Comparison of ENCODE assay signal across 29 cellular contexts in genomic region chr4:133245226-133245625, GRCh38.
"Had no signal": no experiment of that assay in that cellular context is flagged by ENCODE, and none has a peak within 500 bp of the region (broad histone marks: within the 10 kb centered on the region; RNA-seq: fewer than 3 reads in every experiment).

No MANE protein-coding gene starts in this region.

- DNase-seq: hippocampal formation; left ventricle myocardium inferior; mesendoderm; naive B cell; natural killer cell; nephron progenitor cell; occipital lobe; retina; right cardiac atrium; stimulated activated CD4-positive, alpha-beta T cell treated with anti-CD3 and anti-CD28 coated beads, Interleukin-12 subunit alpha, Interleukin-12 subunit beta, amount 100 ng/mL, for 4 hours; stimulated activated CD4-positive, alpha-beta T cell treated with anti-CD3 and anti-CD28 coated beads, Interleukin-15, amount 100 ng/mL, for 24 hours; stimulated activated CD4-positive, alpha-beta T cell treated with anti-CD3 and anti-CD28 coated beads, Interleukin-2, amount 100 ng/mL, for 24 hours; stimulated activated CD4-positive, alpha-beta T cell treated with anti-CD3 and anti-CD28 coated beads, Interleukin-4, amount 100 ng/mL, for 1 hour; stimulated activated naive B cell treated with anti-CD40 and anti-IgM and Interleukin-4, amounts not matched to agents 10 μg/mL and 1 μg/mL and 100 μg/mL, for 72 hours; stimulated activated naive CD8-positive, alpha-beta T cell treated with anti-CD3 and anti-CD28 coated beads, Interleukin-15, Interleukin-2, amounts not matched to agents 100 U/mL and 50 U/mL, for 24 hours; stomach; testis; thyroid gland; transverse colon; upper lobe of left lung had no signal

- H3K4me3 Mint-ChIP-seq: mesothelial cell of epicardium; naive B cell; natural killer cell; nephron progenitor cell; neural progenitor cell; stimulated activated naive B cell treated with anti-CD40 and anti-IgM and Interleukin-4, amounts not matched to agents 10 μg/mL and 1 μg/mL and 100 μg/mL, for 72 hours had no signal

- H3K4me1 Mint-ChIP-seq: mesothelial cell of epicardium; naive B cell; natural killer cell; nephron progenitor cell; neural progenitor cell; stimulated activated naive B cell treated with anti-CD40 and anti-IgM and Interleukin-4, amounts not matched to agents 10 μg/mL and 1 μg/mL and 100 μg/mL, for 72 hours had no signal

- H3K4me3 ChIP-seq: left ventricle myocardium inferior, lung, neural progenitor cell, skin epidermis, stomach, testis, thyroid gland, transverse colon, upper lobe of left lung, vagina had no signal

- H3K4me2 ChIP-seq: neural progenitor cell had no signal

- H3K36me3 ChIP-seq: left ventricle myocardium inferior, neural progenitor cell, neutrophil, stomach, thyroid gland, transverse colon, upper lobe of left lung, vagina had no signal

- H3K4me1 ChIP-seq: left ventricle myocardium inferior, neural progenitor cell, stomach, testis, thyroid gland, transverse colon, upper lobe of left lung, vagina had no signal

- H2AFZ ChIP-seq: neural progenitor cell had no signal

- H3K27ac ChIP-seq: left ventricle myocardium inferior, neural progenitor cell, neutrophil, skin epidermis, stomach, testis, thyroid gland, transverse colon, upper lobe of left lung, vagina had no signal

- H3K9ac ChIP-seq: neural progenitor cell had no signal

- H3K36me3 Mint-ChIP-seq: mesothelial cell of epicardium; naive B cell; natural killer cell; neural progenitor cell; stimulated activated naive B cell treated with anti-CD40 and anti-IgM and Interleukin-4, amounts not matched to agents 10 μg/mL and 1 μg/mL and 100 μg/mL, for 72 hours had no signal

- H3K27me3 ChIP-seq: neural progenitor cell, neutrophil, stomach, testis, thyroid gland, transverse colon, upper lobe of left lung, vagina had no signal

- FAIRE-seq: islet of Langerhans had no signal

- H3K9me3 ChIP-seq: left ventricle myocardium inferior, neutrophil, stomach, testis, thyroid gland, transverse colon, upper lobe of left lung, vagina had no signal

- ATAC-seq: natural killer cell; right cardiac atrium; sciatic nerve; stimulated activated naive B cell treated with anti-CD40 and anti-IgM and Interleukin-4, amounts not matched to agents 10 μg/mL and 1 μg/mL and 100 μg/mL, for 72 hours; stimulated activated naive CD8-positive, alpha-beta T cell treated with anti-CD3 and anti-CD28 coated beads, Interleukin-15, Interleukin-2, amounts not matched to agents 100 U/mL and 50 U/mL, for 24 hours had no signal

- H3K27me3 Mint-ChIP-seq: naive B cell; progenitor cell of endocrine pancreas; stimulated activated naive B cell treated with anti-CD40 and anti-IgM and Interleukin-4, amounts not matched to agents 10 μg/mL and 1 μg/mL and 100 μg/mL, for 72 hours had no signal

- H3K9me3 Mint-ChIP-seq: mesothelial cell of epicardium, naive B cell, nephron progenitor cell, neural progenitor cell had no signal

- H3K27ac Mint-ChIP-seq: mesothelial cell of epicardium; naive B cell; natural killer cell; nephron progenitor cell; neural progenitor cell; stimulated activated naive B cell treated with anti-CD40 and anti-IgM and Interleukin-4, amounts not matched to agents 10 μg/mL and 1 μg/mL and 100 μg/mL, for 72 hours had no signal
